In genomic region chr4:39541987-39542632, GRCh38 we compare ENCODE assay signal across 15 cellular contexts. TPM values are rescaled to one million over a fixed set of nuclear protein-coding genes. Genes with fewer than 3 reads are reported as not detected.
DNase-seq lines count a peak whose midpoint lies in the region; ATAC-seq, FAIRE-seq and TF ChIP-seq lines count a peak whose summit lies in the region.
"Had no signal": no experiment of that assay in that cellular context is flagged by ENCODE, and none has a peak within 500 bp of the region (broad histone marks: within the 10 kb centered on the region; RNA-seq: fewer than 3 reads in every experiment).

No MANE protein-coding gene starts in this region.

- no peak overlapping the region for H3K4me3 ChIP-seq in body of pancreas
- H3K4me3 ChIP-seq in small intestine (ENCODE audit: low read depth in 1 of 2, low read length in 2 of 2): no peak overlapping the region
- H3K4me3 ChIP-seq: ascending aorta, SJSA1, tibial artery had no signal

- peak; percentile 36 for ATAC-seq in body of pancreas

- H3K27me3 ChIP-seq in body of pancreas (no peaks in the 10 kb centered on the region), small intestine (ENCODE audit: control insufficient read depth in 2 of 2, insufficient read depth in 2 of 2, low read length in 2 of 2) (no peaks in the 10 kb centered on the region)
- H3K27me3 ChIP-seq: ascending aorta, SJSA1, tibial artery had no signal

- 28 to 29% methylated on average over 7 of the region's 7 CpGs for WGBS in body of pancreas, 2 donors
- WGBS in small intestine, 3 donors: 17 to 60% (median 31%) methylated on average over 7 of the region's 7 CpGs

- intact Hi-C loops in body of pancreas (cut with DNase I): no loop called here
- intact Hi-C loops in posterior cingulate gyrus (cut with DNase I): no loop called here

- no peak for TF ChIP-seq POLR2A in body of pancreas (IDR thresholded peaks at IDR 0.05)

- FAIRE-seq in small intestine (lab: Jason Lieb, UNC): no peak

- DNase-seq in HT-29 (ENCODE audit: low spot score) (peak; percentile 61), body of pancreas (peak in 1 of 4 donors; percentile 27), kidney tubule cell (ENCODE audit: low spot score) (peak; percentile 81), small intestine (peak; percentile 35), posterior cingulate gyrus (no peak), inferior parietal cortex (ENCODE audit: extremely low spot score) (no peak), NCI-H1105 (lab: John Stamatoyannopoulos, UW) (no peak), NCI-H748 (lab: John Stamatoyannopoulos, UW; ENCODE audit: unreplicated experiment) (no peak)
- DNase-seq: activated CD4-positive, alpha-beta memory T cell treated with anti-CD3 and anti-CD28 coated beads for 36 hours; activated naive CD4-positive, alpha-beta T cell treated with anti-CD3 and anti-CD28 coated beads, Interleukin-2, amount 10 ng/mL, durations not matched to agents 7 days and 5 days; DMS79 treated with DMSO at 0.1 percent for 48 hours; endodermal cell; tibial artery had no signal

- H3K9me3 ChIP-seq in body of pancreas: no peaks in the 10 kb centered on the region
- no peaks in the 10 kb centered on the region for H3K9me3 ChIP-seq in small intestine (ENCODE audit: control insufficient read depth, low read depth)
- H3K9me3 ChIP-seq: ascending aorta, SJSA1, tibial artery had no signal

- H3K4me1 ChIP-seq in body of pancreas: peaks cover 53% of the 10 kb centered on the region
- H3K4me1 ChIP-seq in small intestine (ENCODE audit: control insufficient read depth in 2 of 2, insufficient read depth in 1 of 2, low read depth in 1 of 2, low read length in 1 of 2): peaks cover 0 to 4% of the 10 kb centered on the region in 2 donors
- H3K4me1 ChIP-seq: SJSA1, tibial artery had no signal

- no peak for TF ChIP-seq CTCF in body of pancreas (IDR thresholded peaks at IDR 0.05)

- H3K27ac ChIP-seq in body of pancreas (peak overlapping the region in 2 of 4 donors; percentile 20 to 31), small intestine (ENCODE audit: low read depth in 1 of 2, low read length in 1 of 2) (no peak overlapping the region)
- H3K27ac ChIP-seq: ascending aorta, SJSA1, tibial artery had no signal

- H3K36me3 ChIP-seq in body of pancreas (replicated peaks in 1 of 2; ENCODE audit: insufficient read depth in 1 of 2, low read depth in 2 of 2) (no peaks in the 10 kb centered on the region), small intestine (ENCODE audit: control insufficient read depth in 2 of 2, insufficient read depth in 2 of 2, low read length in 2 of 2) (peaks cover 2 to 3% of the 10 kb centered on the region in 2 donors)
- H3K36me3 ChIP-seq: SJSA1 had no signal

RNA-seq across cellular contexts. Expression of gene UGDH, which starts 14.9 kb away (rescaled TPM):
- total RNA-seq in HT-29 (2014; rRNA removed; shearing (Covaris generic)): 82.3 and 95.2 TPM in 2 replicates
- total RNA-seq in body of pancreas: 100 to 1,000 TPM in 1 of 2 donors, 10 to 100 TPM in 1; 71.1 to 107 TPM
- 10 to 100 TPM; 20.8 to 42.2 (median 34.4) TPM for polyA plus RNA-seq in small intestine

Comparison
In these comparisons a context has a peak if more than half of its experiments do, and no peak if none do; other contexts are left out.
1. DNase-seq: peak in HT-29 (single experiment), kidney tubule cell (single experiment) and small intestine (single experiment); none in posterior cingulate gyrus (0 of 10), inferior parietal cortex (single experiment), NCI-H1105 (single experiment) and NCI-H748 (single experiment).